ENCODE assay signal across 26 cellular contexts in the genomic region with DNA sequence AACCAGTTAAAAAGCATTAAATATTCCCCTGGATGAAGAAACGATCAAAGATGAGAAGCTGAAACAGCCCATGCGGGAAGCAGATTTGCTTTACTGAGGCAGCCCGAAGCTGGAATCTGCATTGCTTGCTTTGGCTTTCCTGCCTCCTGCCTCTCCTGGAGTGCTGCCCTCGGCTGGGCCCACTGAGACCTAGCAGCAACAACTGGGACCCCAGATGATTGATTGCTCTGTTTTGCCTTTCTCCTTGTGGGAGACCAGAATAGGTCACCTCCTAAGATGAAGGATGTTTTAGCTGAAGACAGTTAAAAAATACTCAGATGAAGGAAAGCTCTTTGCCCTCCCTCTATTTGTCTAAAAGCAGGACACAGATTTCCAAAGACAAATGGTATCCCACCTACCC. TPM values are rescaled to one million over a fixed set of nuclear protein-coding genes. Genes with fewer than 3 reads are reported as not detected.
"Had no signal": no experiment of that assay in that cellular context is flagged by ENCODE, and none has a peak within 500 bp of the region (broad histone marks: within the 10 kb centered on the region; RNA-seq: fewer than 3 reads in every experiment).

No MANE protein-coding gene starts in this region.

- H3K27ac ChIP-seq: coronary artery, heart right ventricle, left ventricle myocardium inferior, stomach, suprapubic skin, tibial nerve, uterus had no signal

- H3K4me3 ChIP-seq: coronary artery, heart right ventricle, left ventricle myocardium inferior, stomach, suprapubic skin, tibial nerve, uterus had no signal

- H3K27me3 Mint-ChIP-seq: activated B cell treated with CpG ODN at 0.5 μM for 24 hours; natural killer cell treated with Interleukin-12 subunit alpha and Interleukin-12 subunit beta and Interleukin-15 and Interleukin-18, amount 100 ng/mL, for 72 hours had no signal

- FAIRE-seq: endometrium, small intestine had no signal

- H3K27me3 ChIP-seq: suprapubic skin, tibial nerve, uterus had no signal

- ATAC-seq: activated T-cell treated with anti-CD3 and anti-CD28 coated beads, Interleukin-2, amount 50 U/mL, for 72 hours; heart right ventricle; natural killer cell treated with Interleukin-12 subunit alpha and Interleukin-12 subunit beta and Interleukin-15 and Interleukin-18, amount 100 ng/mL, for 72 hours; sciatic nerve; stimulated activated effector memory CD8-positive, alpha-beta T cell treated with anti-CD3 and anti-CD28 coated beads, Interleukin-12 subunit alpha, Interleukin-12 subunit beta, amount 100 ng/mL, for 72 hours had no signal

- H3K4me3 Mint-ChIP-seq: activated B cell treated with CpG ODN at 0.5 μM for 24 hours; activated naive CD4-positive, alpha-beta T cell treated with anti-CD3 and anti-CD28 coated beads, Interleukin-2, amount 10 ng/mL, durations not matched to agents 7 days and 5 days; activated T-cell treated with anti-CD3 and anti-CD28 coated beads, Interleukin-2, amount 50 U/mL, for 72 hours; natural killer cell treated with Interleukin-12 subunit alpha and Interleukin-12 subunit beta and Interleukin-15 and Interleukin-18, amount 100 ng/mL, for 72 hours; stimulated activated effector memory CD8-positive, alpha-beta T cell treated with anti-CD3 and anti-CD28 coated beads, Interleukin-12 subunit alpha, Interleukin-12 subunit beta, amount 100 ng/mL, for 72 hours; T-helper 1 cell treated with Interleukin-12 subunit alpha and Interleukin-12 subunit beta and Interleukin-4 antibody, amounts not matched to agents 30 μg/mL and 1 μg/mL, for 36 hours had no signal

- H3K9me3 Mint-ChIP-seq: activated B cell treated with CpG ODN at 0.5 μM for 24 hours; activated naive CD4-positive, alpha-beta T cell treated with anti-CD3 and anti-CD28 coated beads, Interleukin-2, amount 10 ng/mL, durations not matched to agents 7 days and 5 days; activated T-cell treated with anti-CD3 and anti-CD28 coated beads, Interleukin-2, amount 50 U/mL, for 72 hours; natural killer cell treated with Interleukin-12 subunit alpha and Interleukin-12 subunit beta and Interleukin-15 and Interleukin-18, amount 100 ng/mL, for 72 hours; stimulated activated effector memory CD8-positive, alpha-beta T cell treated with anti-CD3 and anti-CD28 coated beads, Interleukin-12 subunit alpha, Interleukin-12 subunit beta, amount 100 ng/mL, for 72 hours; T-helper 1 cell treated with Interleukin-12 subunit alpha and Interleukin-12 subunit beta and Interleukin-4 antibody, amounts not matched to agents 30 μg/mL and 1 μg/mL, for 36 hours had no signal

- DNase-seq: activated B cell treated with CpG ODN at 0.5 μM for 24 hours; activated CD4-positive, alpha-beta T cell treated with anti-CD3 and anti-CD28 coated beads for 4 hours; activated CD4-positive, alpha-beta T cell treated with anti-CD3 and anti-CD28 coated beads, Interleukin-2, amount 50 U/mL, for 48 hours; activated effector memory CD4-positive, alpha-beta T cell treated with Interleukin-2 at 50 U/mL for 16 hours; activated naive CD4-positive, alpha-beta T cell treated with anti-CD3 and anti-CD28 coated beads, Interleukin-2, amount 10 ng/mL, durations not matched to agents 7 days and 5 days; activated T-cell treated with anti-CD3 and anti-CD28 coated beads, Interleukin-2, amount 50 U/mL, for 72 hours; amygdala; foreskin fibroblast; heart right ventricle; left ventricle myocardium inferior; midbrain; occipital lobe; small intestine; stimulated activated CD4-positive, alpha-beta T cell treated with anti-CD3 and anti-CD28 coated beads, Interleukin-2, amount 100 ng/mL, for 24 hours; stomach; T1000; uterus had no signal

- H3K9me3 ChIP-seq: left ventricle myocardium inferior, stomach, suprapubic skin, tibial nerve, uterus had no signal

- H3K36me3 Mint-ChIP-seq: activated naive CD4-positive, alpha-beta T cell treated with anti-CD3 and anti-CD28 coated beads, Interleukin-2, amount 10 ng/mL, durations not matched to agents 7 days and 5 days; natural killer cell treated with Interleukin-12 subunit alpha and Interleukin-12 subunit beta and Interleukin-15 and Interleukin-18, amount 100 ng/mL, for 72 hours; stimulated activated effector memory CD8-positive, alpha-beta T cell treated with anti-CD3 and anti-CD28 coated beads, Interleukin-12 subunit alpha, Interleukin-12 subunit beta, amount 100 ng/mL, for 72 hours had no signal

- H3K27ac Mint-ChIP-seq: activated B cell treated with CpG ODN at 0.5 μM for 24 hours; activated naive CD4-positive, alpha-beta T cell treated with anti-CD3 and anti-CD28 coated beads, Interleukin-2, amount 10 ng/mL, durations not matched to agents 7 days and 5 days; activated T-cell treated with anti-CD3 and anti-CD28 coated beads, Interleukin-2, amount 50 U/mL, for 72 hours; T-helper 1 cell treated with Interleukin-12 subunit alpha and Interleukin-12 subunit beta and Interleukin-4 antibody, amounts not matched to agents 30 μg/mL and 1 μg/mL, for 36 hours had no signal

- H3K36me3 ChIP-seq: heart right ventricle, left ventricle myocardium inferior, stomach, suprapubic skin, tibial nerve, uterus had no signal

- H3K4me1 ChIP-seq: heart right ventricle, left ventricle myocardium inferior, stomach, suprapubic skin, uterus had no signal

RNA-seq across cellular contexts. Expression of a gene that starts 38.7 kb away (rescaled TPM):
- total RNA-seq: fibroblast of lung had no signal
